15 cellular contexts compared by ENCODE assay signal in genomic region chr9:5778799-5779198, GRCh38. TPM values are rescaled to one million over a fixed set of nuclear protein-coding genes. Genes with fewer than 3 reads are reported as not detected.
DNase-seq lines count a peak whose midpoint lies in the region; ATAC-seq and TF ChIP-seq lines count a peak whose summit lies in the region.
"Had no signal": no experiment of that assay in that cellular context is flagged by ENCODE, and none has a peak within 500 bp of the region (broad histone marks: within the 10 kb centered on the region; RNA-seq: fewer than 3 reads in every experiment).

No MANE protein-coding gene starts in this region.

- H3K36me3 Mint-ChIP-seq in endodermal cell (ENCODE audit: low read depth): peaks cover 82% of the 10 kb centered on the region

- ATAC-seq in HG03520 (IDR thresholded peaks at IDR 0.05; ENCODE audit: unreplicated experiment): no peak

- CTCF ChIA-PET in HEK293T (lab: Yijun Ruan, JAX): no interaction called here

- H3K18ac ChIP-seq in mesendoderm (ENCODE audit: low read length): no peak overlapping the region

- H3K4ac ChIP-seq in mesendoderm (ENCODE audit: low read depth, low read length): no peak overlapping the region

- H3K4me2 ChIP-seq in mesendoderm (ENCODE audit: low read length): no peak overlapping the region
- H3K4me2 ChIP-seq: BLaER1 treated with 17β-estradiol and CSF1 and Interleukin-3, amounts not matched to agents 10 nM and 100 nM had no signal

- 100% methylated on average over 1 of the region's 1 CpG; no CpG with 5 or more reads in 1 of the 2 experiments for WGBS in endodermal cell (ENCODE audit: insufficient coverage in 1 of 2, insufficient read length in 1 of 2), 2 experiments
- WGBS in mesendoderm (ENCODE audit: extremely low coverage, insufficient coverage, low lambda C conversion rate): no CpG with 5 or more reads among the region's 1 CpG

- H3K79me2 ChIP-seq in mesendoderm (ENCODE audit: control insufficient read depth, insufficient read depth, low read length): no peaks in the 10 kb centered on the region

- DNase-seq in NCI-H2227 (lab: John Stamatoyannopoulos, UW; ENCODE audit: unreplicated experiment) (peak; percentile 19), NCI-H2227 treated with DMSO at 0.1 percent for 48 hours (lab: John Stamatoyannopoulos, UW) (no peak), HEK293T (ENCODE audit: extremely low spot score) (no peak), endodermal cell (no peak), mesendoderm (peak; percentile 12), NOMO-1 treated with dmso at 0.1 percent for 144 hours (lab: John Stamatoyannopoulos, UW; ENCODE audit: unreplicated experiment) (no peak), SIG-M5 treated with dmso at 0.1 percent for 504 hours (lab: John Stamatoyannopoulos, UW; ENCODE audit: unreplicated experiment) (no peak)
- DNase-seq: 8988T; CD4-positive, CD25-positive, alpha-beta regulatory T cell; DMS79; GOT3 had no signal

- H3K56ac ChIP-seq in mesendoderm (ENCODE audit: low read length): no peak overlapping the region

- peaks cover 1% of the 10 kb centered on the region for H3K4me1 Mint-ChIP-seq in endodermal cell
- H3K4me1 Mint-ChIP-seq: IgD-negative memory B cell had no signal

- H3K9me3 Mint-ChIP-seq in endodermal cell: peaks cover 60% of the 10 kb centered on the region

- H3K36me3 ChIP-seq in endodermal cell (ENCODE audit: control insufficient read depth, insufficient read depth, low read length) (peaks cover 80% of the 10 kb centered on the region), mesendoderm (ENCODE audit: control insufficient read depth, insufficient read depth, low read length) (peaks cover 2% of the 10 kb centered on the region)

- H3K27me3 Mint-ChIP-seq in endodermal cell (ENCODE audit: insufficient read depth): peaks cover 4% of the 10 kb centered on the region
- H3K27me3 Mint-ChIP-seq: CD4-positive, CD25-positive, alpha-beta regulatory T cell; IgD-negative memory B cell had no signal

- H2BK5ac ChIP-seq in mesendoderm (ENCODE audit: low read length): no peak overlapping the region

- H2BK15ac ChIP-seq in mesendoderm (replicated peaks; ENCODE audit: low read depth): no peak overlapping the region

- TF ChIP-seq CTCF in endodermal cell (conservative IDR thresholded peaks at IDR 0.05): no peak

- H3K4me1 ChIP-seq in endodermal cell (ENCODE audit: control insufficient read depth, insufficient read depth, low read length): no peaks in the 10 kb centered on the region
- no peaks in the 10 kb centered on the region for H3K4me1 ChIP-seq in mesendoderm (ENCODE audit: control insufficient read depth, low read depth, low read length)
- H3K4me1 ChIP-seq: BLaER1 treated with 17β-estradiol and CSF1 and Interleukin-3, amounts not matched to agents 10 nM and 100 nM; HAP-1 had no signal

- no peak overlapping the region for H2BK120ac ChIP-seq in mesendoderm (ENCODE audit: low read depth, low read length)

- H4K5ac ChIP-seq in mesendoderm (ENCODE audit: low read length): no peak overlapping the region

- POLR2A ChIA-PET in HEK293T (lab: Yijun Ruan, JAX): no interaction called here

- no peak overlapping the region for H3K23ac ChIP-seq in mesendoderm (ENCODE audit: low read length)

- H3K27ac ChIP-seq in endodermal cell (ENCODE audit: low read depth, low read length) (no peak overlapping the region), mesendoderm (ENCODE audit: low read depth, low read length) (no peak overlapping the region)
- H3K27ac ChIP-seq: BLaER1 treated with 17β-estradiol and CSF1 and Interleukin-3, amounts not matched to agents 10 nM and 100 nM had no signal

- H4K8ac ChIP-seq in mesendoderm (ENCODE audit: low read depth, low read length): no peak overlapping the region

- no peak overlapping the region for H2AK5ac ChIP-seq in mesendoderm (ENCODE audit: low read length)

- H3K4me3 ChIP-seq in endodermal cell (ENCODE audit: low read length) (peak overlapping the region; percentile 9), mesendoderm (ENCODE audit: low read length) (no peak overlapping the region)
- H3K4me3 ChIP-seq: HAP-1 had no signal

- no peak overlapping the region for H3K9ac ChIP-seq in endodermal cell (ENCODE audit: extremely low read depth, low read length, poor library complexity, severe bottlenecking)
- no peak overlapping the region for H3K9ac ChIP-seq in mesendoderm (ENCODE audit: low read length)
- H3K9ac ChIP-seq: BLaER1 treated with 17β-estradiol and CSF1 and Interleukin-3, amounts not matched to agents 10 nM and 100 nM had no signal

- H3K27me3 ChIP-seq in endodermal cell (ENCODE audit: control insufficient read depth, insufficient read depth, low read length, poor library complexity, severe bottlenecking) (no peaks in the 10 kb centered on the region), mesendoderm (ENCODE audit: insufficient read depth, low read length, poor library complexity) (no peaks in the 10 kb centered on the region)
- H3K27me3 ChIP-seq: BLaER1 treated with 17β-estradiol and CSF1 and Interleukin-3, amounts not matched to agents 10 nM and 100 nM had no signal

- no peak overlapping the region for H3K27ac Mint-ChIP-seq in endodermal cell
- H3K27ac Mint-ChIP-seq: CD4-positive, CD25-positive, alpha-beta regulatory T cell; IgD-negative memory B cell had no signal

- no peak overlapping the region for H3K4me3 Mint-ChIP-seq in endodermal cell
- H3K4me3 Mint-ChIP-seq: CD4-positive, CD25-positive, alpha-beta regulatory T cell had no signal

- peaks cover 68% of the 10 kb centered on the region for H3K9me3 ChIP-seq in endodermal cell (ENCODE audit: control insufficient read depth, low read length)
- H3K9me3 ChIP-seq: HAP-1 had no signal

- H3K79me1 ChIP-seq in mesendoderm (ENCODE audit: low read length): no peaks in the 10 kb centered on the region

TF ChIP-seq in HEK293T, 16 proteins besides CTCF, POLR2A, EP300 and RAD21:
- no peak for TF ChIP-seq LEF1 (IDR thresholded peaks at IDR 0.05; ENCODE audit: borderline replicate concordance)
- no peak for TF ChIP-seq ZNF384 (IDR thresholded peaks at IDR 0.05)
- no peak for TF ChIP-seq FOXM1 (IDR thresholded peaks at IDR 0.05; ENCODE audit: borderline replicate concordance)
- peak; percentile 24; the same call in 1 of the 2 replicates for TF ChIP-seq L3MBTL2 (conservative IDR thresholded peaks at IDR 0.05)
- no peak for TF ChIP-seq BHLHE40 (IDR thresholded peaks at IDR 0.05; ENCODE audit: borderline replicate concordance)
- TF ChIP-seq ARNT (IDR thresholded peaks at IDR 0.05): no peak
- no peak for TF ChIP-seq HDGF (IDR thresholded peaks at IDR 0.05; ENCODE audit: borderline replicate concordance)
- no peak for TF ChIP-seq ELF4 (IDR thresholded peaks at IDR 0.05)

RNA-seq across cellular contexts. Expression of gene ERMP1, which starts 54.1 kb away (rescaled TPM):
- 10 to 100 TPM; 22.8 to 36.0 TPM for total RNA-seq in endodermal cell
- polyA plus RNA-seq in endodermal cell (2013, experiment 1 of 2): 15.2 TPM
- 14.9 TPM for polyA plus RNA-seq in endodermal cell (2013, experiment 2 of 2)
- polyA plus RNA-seq in mesendoderm (2013, experiment 1 of 2): 7.7 TPM
- 7.4 TPM for polyA plus RNA-seq in mesendoderm (2013, experiment 2 of 2)

Comparison
In these comparisons a context has a peak if more than half of its experiments do, and no peak if none do; other contexts are left out.
1. DNase-seq: peak in NCI-H2227 (single experiment) and mesendoderm (single experiment); none in NCI-H2227 treated with DMSO at 0.1 percent for 48 hours (single experiment), HEK293T (single experiment), endodermal cell (single experiment), NOMO-1 treated with dmso at 0.1 percent for 144 hours (single experiment) and SIG-M5 treated with dmso at 0.1 percent for 504 hours (single experiment).